Comparison of ENCODE assay signal across 16 cellular contexts in genomic region chr19:1616396-1616795, GRCh38. TPM values are rescaled to one million over a fixed set of nuclear protein-coding genes. Genes with fewer than 3 reads are reported as not detected.
DNase-seq lines count a peak whose midpoint lies in the region; ATAC-seq and TF ChIP-seq lines count a peak whose summit lies in the region.
"Had no signal": no experiment of that assay in that cellular context is flagged by ENCODE, and none has a peak within 500 bp of the region (broad histone marks: within the 10 kb centered on the region; RNA-seq: fewer than 3 reads in every experiment).

No MANE protein-coding gene starts in this region.

- peak; percentile 25; the same call in 1 of the 2 replicates for ATAC-seq in IMR-90 (ENCODE audit: low read depth)
- no peak for ATAC-seq in memory B cell (ENCODE audit: low read depth)
- no peak for ATAC-seq in HG02759 (IDR thresholded peaks at IDR 0.05; ENCODE audit: unreplicated experiment)
- ATAC-seq: body of pancreas had no signal

- DNase-seq in CD8-positive, alpha-beta memory T cell: no peak
- DNase-seq in IMR-90 (no peak), cardiac fibroblast (ENCODE audit: low read depth in 2 of 2) (peak; percentile 78 to 81), memory B cell (ENCODE audit: low spot score in 2 of 2) (no peak), OCI-M2 (lab: John Stamatoyannopoulos, UW; ENCODE audit: unreplicated experiment) (no peak)
- no peak for DNase-seq in stimulated activated naive CD4-positive, alpha-beta T cell (lab: John Stamatoyannopoulos, UW)
- DNase-seq: body of pancreas; effector CD8-positive, alpha-beta T cell; hypothalamus; NCI-H1092 treated with DMSO at 0.1 percent for 48 hours; NCI-H345; OCI-M1 had no signal

- no TSS peak for BruUV-seq in IMR-90 (replicated peaks; lab: Mats Ljungman, UMichigan)

- H2BK20ac ChIP-seq in IMR-90 (ENCODE audit: low read depth, low read length): no peak overlapping the region

- TF ChIP-seq POLR2A in IMR-90 (IDR thresholded peaks at IDR 0.05; ENCODE audit: low read depth, low read length): no peak

- peaks cover 9% of the 10 kb centered on the region for H3K36me3 ChIP-seq in CD8-positive, alpha-beta memory T cell (ENCODE audit: insufficient read depth, low read length)
- H3K36me3 ChIP-seq in IMR-90 (ENCODE audit: control insufficient read depth, insufficient read depth, low read length): peaks cover 75% of the 10 kb centered on the region

- in situ Hi-C loops in IMR-90 (cut with MboI; ENCODE audit: low sequenced_read_pairs): no loop called here

- H3K4me1 Mint-ChIP-seq in CD8-positive, alpha-beta memory T cell: peaks cover 5 to 19% (median 9%) of the 10 kb centered on the region in 3 donors
- H3K4me1 Mint-ChIP-seq in memory B cell: peaks cover 23% of the 10 kb centered on the region
- H3K4me1 Mint-ChIP-seq: nephron had no signal

- H3K4me2 ChIP-seq in IMR-90 (ENCODE audit: low read depth, low read length): no peak overlapping the region

- intact Hi-C loops in IMR-90 (cut with micrococcal nuclease): no loop called here

- H4K20me1 ChIP-seq in IMR-90 (ENCODE audit: insufficient read depth, low read length): peaks cover 12% of the 10 kb centered on the region

- H3K9me3 ChIP-seq in CD8-positive, alpha-beta memory T cell (ENCODE audit: low read length): no peaks in the 10 kb centered on the region
- no peaks in the 10 kb centered on the region for H3K9me3 ChIP-seq in IMR-90 (ENCODE audit: control insufficient read depth, insufficient read depth, low read length)
- H3K9me3 ChIP-seq: body of pancreas, vagina had no signal

- no peak overlapping the region for H3K14ac ChIP-seq in IMR-90 (replicated peaks; ENCODE audit: low read depth, low read length)

- peaks cover 5 to 20% of the 10 kb centered on the region in 2 experiments; a peak in 3 of 4 replicates for H3K79me1 ChIP-seq in IMR-90 (ENCODE audit: low read depth in 1 of 2, low read length in 2 of 2)

- H3K23ac ChIP-seq in IMR-90 (ENCODE audit: low read depth, low read length): no peak overlapping the region

- H4K8ac ChIP-seq in IMR-90 (ENCODE audit: low read depth in 2 of 2, low read length in 2 of 2): no peak overlapping the region

- H2AK5ac ChIP-seq in IMR-90 (ENCODE audit: low read depth, low read length): no peak overlapping the region

- no peak overlapping the region for H3K27ac ChIP-seq in CD8-positive, alpha-beta memory T cell (ENCODE audit: low read depth, low read length)
- H3K27ac ChIP-seq in IMR-90 (ENCODE audit: insufficient read depth, low read length): no peak overlapping the region
- H3K27ac ChIP-seq: body of pancreas, vagina had no signal

- H2BK120ac ChIP-seq in IMR-90 (ENCODE audit: low read depth, low read length): no peak overlapping the region

- CTCF ChIA-PET in CD8-positive, alpha-beta memory T cell (lab: Charles Lee): no interaction called here
- CTCF ChIA-PET in IMR-90 (lab: Yijun Ruan, JAX): interaction anchor here (0.7 kb wide), 1 partner anchor 349 kb away, joined by 3 read pairs; no protein-coding TSS in a partner anchor

- H3K27me3 Mint-ChIP-seq in CD8-positive, alpha-beta memory T cell: no peaks in the 10 kb centered on the region
- H3K27me3 Mint-ChIP-seq in memory B cell: no peaks in the 10 kb centered on the region

- dilution Hi-C loops in IMR-90 (cut with HindIII; ENCODE audit: low sequenced_read_pairs, unreplicated experiment): no loop called here

- H3K4me3 Mint-ChIP-seq in CD8-positive, alpha-beta memory T cell: no peak overlapping the region
- H3K4me3 Mint-ChIP-seq in memory B cell: peak overlapping the region; percentile 14
- H3K4me3 Mint-ChIP-seq: CD14-positive monocyte, nephron had no signal

- no peak overlapping the region for H3K4ac ChIP-seq in IMR-90 (ENCODE audit: low read depth, low read length)

- no peak overlapping the region for H3K9ac ChIP-seq in IMR-90 (ENCODE audit: low read depth, low read length)

- no peak overlapping the region for H3K56ac ChIP-seq in IMR-90 (ENCODE audit: extremely low read depth, insufficient read depth, low read length)

- no peaks in the 10 kb centered on the region for H3K4me1 ChIP-seq in CD8-positive, alpha-beta memory T cell (ENCODE audit: insufficient read depth, low read length)
- H3K4me1 ChIP-seq in IMR-90 (ENCODE audit: control insufficient read depth, insufficient read depth, low read length): no peaks in the 10 kb centered on the region
- H3K4me1 ChIP-seq: body of pancreas, vagina had no signal

- no peak overlapping the region for H3K4me3 ChIP-seq in CD8-positive, alpha-beta memory T cell (ENCODE audit: low read length)
- H3K4me3 ChIP-seq in IMR-90 (ENCODE audit: insufficient read depth, low read depth, low read length) (no peak overlapping the region), cardiac fibroblast (replicated peaks in 1 of 2; ENCODE audit: low read depth in 2 of 2, low read length in 2 of 2) (no peak overlapping the region)
- H3K4me3 ChIP-seq: body of pancreas, vagina had no signal

- no peak overlapping the region for H4K91ac ChIP-seq in IMR-90 (ENCODE audit: insufficient read depth, low read depth, low read length)

- no peaks in the 10 kb centered on the region for H3K9me3 Mint-ChIP-seq in CD8-positive, alpha-beta memory T cell
- no peaks in the 10 kb centered on the region for H3K9me3 Mint-ChIP-seq in memory B cell
- H3K9me3 Mint-ChIP-seq: CD14-positive monocyte, nephron had no signal

- H3K9me1 ChIP-seq in IMR-90 (ENCODE audit: insufficient read depth, low read length): no peaks in the 10 kb centered on the region

- WGBS in IMR-90 (ENCODE audit: extremely low coverage in 2 of 2, insufficient read length in 1 of 2), 2 experiments: 80% methylated on average over 1 of the region's 8 CpGs; no CpG with 5 or more reads in 1 of the 2 experiments

- H2AK9ac ChIP-seq in IMR-90 (replicated peaks; ENCODE audit: low read depth, low read length, poor library complexity): no peak overlapping the region

- POLR2A ChIA-PET in CD8-positive, alpha-beta memory T cell (lab: Charles Lee): no interaction called here
- POLR2A ChIA-PET in IMR-90 (lab: Charles Lee; ENCODE audit: unreplicated experiment): no interaction called here

- TF ChIP-seq RAD21 in IMR-90 (IDR thresholded peaks at IDR 0.05; ENCODE audit: low read length): no peak

- H4K5ac ChIP-seq in IMR-90 (ENCODE audit: low read depth, low read length): no peak overlapping the region

- H3K27ac Mint-ChIP-seq in CD8-positive, alpha-beta memory T cell: peak overlapping the region in 5 of 8 donors; percentile 22 to 96 (median 42)
- H3K27ac Mint-ChIP-seq in memory B cell: peak overlapping the region; percentile 16
- H3K27ac Mint-ChIP-seq: nephron had no signal

- no peak overlapping the region for H2BK15ac ChIP-seq in IMR-90 (ENCODE audit: low read depth, low read length)

- no peaks in the 10 kb centered on the region for H3K27me3 ChIP-seq in CD8-positive, alpha-beta memory T cell (ENCODE audit: insufficient read depth, low read length, poor library complexity, severe bottlenecking)
- H3K27me3 ChIP-seq in IMR-90 (ENCODE audit: control insufficient read depth, insufficient read depth, low read length): no peaks in the 10 kb centered on the region
- H3K27me3 ChIP-seq: body of pancreas, vagina had no signal

- no peak overlapping the region for H3K18ac ChIP-seq in IMR-90 (ENCODE audit: low read depth, low read length)

- H3K36me3 Mint-ChIP-seq in CD8-positive, alpha-beta memory T cell: peaks cover 0 to 72% (median 3%) of the 10 kb centered on the region in 3 donors
- H3K36me3 Mint-ChIP-seq in memory B cell: peaks cover 30% of the 10 kb centered on the region

- H2BK5ac ChIP-seq in IMR-90 (ENCODE audit: low read depth, low read length, poor library complexity, severe bottlenecking): no peak overlapping the region

- no peak for TF ChIP-seq CTCF in IMR-90 (conservative IDR thresholded peaks at IDR 0.05; ENCODE audit: low read depth, low read length)
- TF ChIP-seq CTCF in cardiac fibroblast (IDR thresholded peaks at IDR 0.05; ENCODE audit: low read depth, low read length): no peak

- H2AFZ ChIP-seq in IMR-90 (replicated peaks; ENCODE audit: low read length, poor library complexity): no peak overlapping the region

TF ChIP-seq in IMR-90, 13 proteins besides CTCF, POLR2A, EP300 and RAD21 (continues in another document):
- no peak for TF ChIP-seq RFX5 (IDR thresholded peaks at IDR 0.05; ENCODE audit: low read depth, low read length)
- no peak for TF ChIP-seq CHD1 (IDR thresholded peaks at IDR 0.05; ENCODE audit: low read depth, low read length)
- no peak for TF ChIP-seq CEBPB (IDR thresholded peaks at IDR 0.05; ENCODE audit: low read depth, low read length)
- no peak for TF ChIP-seq SMC3 (IDR thresholded peaks at IDR 0.05; ENCODE audit: low read depth, low read length)
- TF ChIP-seq USF2 (IDR thresholded peaks at IDR 0.05; ENCODE audit: low read depth, low read length): no peak

RNA-seq across cellular contexts. Expression of gene UQCR11, which starts 11.1 kb away (rescaled TPM):
- total RNA-seq in CD8-positive, alpha-beta memory T cell: 100 to 1,000 TPM; 239 to 266 TPM
- polyA plus RNA-seq in CD8-positive, alpha-beta memory T cell: 613 TPM
- 22.8 and 29.2 TPM in 2 replicates for total RNA-seq in IMR-90 (2012; rRNA removed)
- 177 and 248 TPM in 2 replicates for polyA plus RNA-seq in IMR-90 (2012; rRNA removed)
- polyA plus RNA-seq in IMR-90 (2012; cell fraction: cytosol; rRNA removed): 116 and 122 TPM in 2 replicates
- 35.8 and 42.4 TPM in 2 replicates for polyA plus RNA-seq in IMR-90 (2012; cell fraction: nucleus; rRNA removed; ENCODE audit: low replicate concordance)

RNA-seq across cellular contexts. Expression of gene MBD3, which starts 23.7 kb away (rescaled TPM):
- total RNA-seq in CD8-positive, alpha-beta memory T cell: 100 to 1,000 TPM; 127 to 138 TPM
- 13.7 TPM for polyA plus RNA-seq in CD8-positive, alpha-beta memory T cell
- total RNA-seq in IMR-90 (2012; rRNA removed): 42.5 and 47.5 TPM in 2 replicates
- polyA plus RNA-seq in IMR-90 (2012; rRNA removed): 66.3 and 79.9 TPM in 2 replicates
- polyA plus RNA-seq in IMR-90 (2012; cell fraction: cytosol; rRNA removed): 48.0 and 72.2 TPM in 2 replicates
- polyA plus RNA-seq in IMR-90 (2012; cell fraction: nucleus; rRNA removed; ENCODE audit: low replicate concordance): 121 and 247 TPM in 2 replicates

RNA-seq across cellular contexts. Expression of gene TCF3, which starts 36.0 kb away (rescaled TPM):
- total RNA-seq in CD8-positive, alpha-beta memory T cell: 10 to 100 TPM; 96.0 to 97.0 TPM
- 13.3 TPM for polyA plus RNA-seq in CD8-positive, alpha-beta memory T cell
- total RNA-seq in IMR-90 (2012; rRNA removed): 29.9 and 37.5 TPM in 2 replicates
- polyA plus RNA-seq in IMR-90 (2012; rRNA removed): 127 and 144 TPM in 2 replicates
- 84.8 and 172 TPM in 2 replicates for polyA plus RNA-seq in IMR-90 (2012; cell fraction: cytosol; rRNA removed)
- 238 and 454 TPM in 2 replicates for polyA plus RNA-seq in IMR-90 (2012; cell fraction: nucleus; rRNA removed; ENCODE audit: low replicate concordance)

RNA-seq across cellular contexts. Expression of gene MEX3D, which starts 48.3 kb away (rescaled TPM):
- total RNA-seq in CD8-positive, alpha-beta memory T cell: 10 to 100 TPM; 10.8 TPM
- not detected for polyA plus RNA-seq in CD8-positive, alpha-beta memory T cell
- total RNA-seq in IMR-90 (2012; rRNA removed): 9.1 and 11.9 TPM in 2 replicates
- polyA plus RNA-seq in IMR-90 (2012; rRNA removed): 9.6 and 18.2 TPM in 2 replicates
- 9.3 and 32.6 TPM in 2 replicates for polyA plus RNA-seq in IMR-90 (2012; cell fraction: cytosol; rRNA removed)
- polyA plus RNA-seq in IMR-90 (2012; cell fraction: nucleus; rRNA removed; ENCODE audit: low replicate concordance): 7.9 and 22.2 TPM in 2 replicates

Comparison
In these comparisons a context has a peak if more than half of its experiments do, and no peak if none do; other contexts are left out.
1. DNase-seq: peak in cardiac fibroblast (2 of 2); none in CD8-positive, alpha-beta memory T cell (0 of 5), IMR-90 (single experiment), memory B cell (0 of 2), stimulated activated naive CD4-positive, alpha-beta T cell (0 of 6) and OCI-M2 (single experiment).